In genomic region chr17:57553525-57553924, GRCh38 we compare ENCODE assay signal across 13 cellular contexts.
DNase-seq lines count a peak whose midpoint lies in the region; ATAC-seq and TF ChIP-seq lines count a peak whose summit lies in the region.
"Had no signal": no experiment of that assay in that cellular context is flagged by ENCODE, and none has a peak within 500 bp of the region (broad histone marks: within the 10 kb centered on the region; RNA-seq: fewer than 3 reads in every experiment).

No MANE protein-coding gene starts in this region.

- no peaks in the 10 kb centered on the region for H3K9me3 Mint-ChIP-seq in nephron progenitor cell
- H3K9me3 Mint-ChIP-seq: activated CD4-positive, alpha-beta T cell treated with anti-CD3 and anti-CD28 coated beads, Interleukin-2, amount 10 ng/mL, durations not matched to agents 7 days and 5 days; dendritic cell treated with granulocyte-macrophage colony-stimulating factor and Interleukin-4, amounts not matched to agents 40 ng/mL and 50 ng/mL, for 4 days had no signal

- ATAC-seq in GM21367 (IDR thresholded peaks at IDR 0.05; ENCODE audit: unreplicated experiment), result no peak

- H3K36me3 ChIP-seq in BLaER1 (peaks cover 9% of the 10 kb centered on the region), OCI-LY1 (ENCODE audit: insufficient read depth, low read length) (peaks cover 28% of the 10 kb centered on the region; the same call in 1 of the 2 replicates), ectodermal cell (ENCODE audit: control insufficient read depth, insufficient read depth, low read length) (no peaks in the 10 kb centered on the region), PC-9 (ENCODE audit: low read depth) (no peaks in the 10 kb centered on the region)

- POLR2A ChIA-PET in PC-9 (lab: Charles Lee; ENCODE audit: unreplicated experiment), result no interaction called here

- TF ChIP-seq CTCF in OCI-LY1 (IDR thresholded peaks at IDR 0.05; ENCODE audit: low read length) (no peak), nephron progenitor cell (IDR thresholded peaks at IDR 0.05) (no peak), PC-9 (conservative IDR thresholded peaks at IDR 0.05) (no peak)

- H3K4me1 ChIP-seq in BLaER1 (peaks cover 86% of the 10 kb centered on the region), OCI-LY1 (ENCODE audit: insufficient read depth, low read length, severe bottlenecking) (peaks cover 97% of the 10 kb centered on the region), ectodermal cell (ENCODE audit: control insufficient read depth, insufficient read depth, low read length) (peaks cover 81% of the 10 kb centered on the region), PC-9 (replicated peaks; ENCODE audit: insufficient read depth) (no peaks in the 10 kb centered on the region)

- peak overlapping the region; percentile 57 for H3K4me3 ChIP-seq in BLaER1
- peak overlapping the region; percentile 85 for H3K4me3 ChIP-seq in OCI-LY1 (ENCODE audit: low read depth, low read length, poor library complexity, severe bottlenecking)
- no peak overlapping the region for H3K4me3 ChIP-seq in ectodermal cell (ENCODE audit: insufficient read depth, low read depth, low read length)
- H3K4me3 ChIP-seq in PC-9, result no peak overlapping the region

- CTCF ChIA-PET in PC-9 (lab: Charles Lee), result interaction anchor here (0.6 kb wide), 1 partner anchor 125 kb away, joined by 3 read pairs; no protein-coding TSS in a partner anchor

- peak overlapping the region; percentile 69 for H3K4me3 Mint-ChIP-seq in nephron progenitor cell
- H3K4me3 Mint-ChIP-seq: activated CD4-positive, alpha-beta T cell treated with anti-CD3 and anti-CD28 coated beads, Interleukin-2, amount 10 ng/mL, durations not matched to agents 7 days and 5 days; dendritic cell treated with granulocyte-macrophage colony-stimulating factor and Interleukin-4, amounts not matched to agents 40 ng/mL and 50 ng/mL, for 4 days had no signal

- intact Hi-C loops in PC-9 (cut with micrococcal nuclease; ENCODE audit: unreplicated experiment), result no loop called here

- H3F3A ChIP-seq in OCI-LY1 (ENCODE audit: insufficient read depth, low read length), result no peaks in the 10 kb centered on the region
- no peaks in the 10 kb centered on the region for H3F3A ChIP-seq in PC-9 (ENCODE audit: insufficient read depth, low read depth)

- no TSS peak for BruUV-seq in PC-9 (replicated peaks; lab: Mats Ljungman, UMichigan)

- peak overlapping the region; percentile 99 for H3K27ac Mint-ChIP-seq in nephron progenitor cell
- H3K27ac Mint-ChIP-seq: activated CD4-positive, alpha-beta T cell treated with anti-CD3 and anti-CD28 coated beads, Interleukin-2, amount 10 ng/mL, durations not matched to agents 7 days and 5 days; dendritic cell treated with granulocyte-macrophage colony-stimulating factor and Interleukin-4, amounts not matched to agents 40 ng/mL and 50 ng/mL, for 4 days had no signal

- peak overlapping the region; percentile 97 for H3K4me2 ChIP-seq in BLaER1
- peak overlapping the region; percentile 96 for H3K4me2 ChIP-seq in OCI-LY1 (ENCODE audit: low read length)
- H3K4me2 ChIP-seq in PC-9, result no peak overlapping the region

- 66 to 70% methylated on average over 12 of the region's 12 CpGs for WGBS in ectodermal cell, 2 experiments

- no peaks in the 10 kb centered on the region for H3K9me2 ChIP-seq in OCI-LY1 (ENCODE audit: low read depth, low read length)
- H3K9me2 ChIP-seq in PC-9 (ENCODE audit: insufficient read depth), result no peaks in the 10 kb centered on the region

- H4K20me1 ChIP-seq in BLaER1 (no peaks in the 10 kb centered on the region), OCI-LY1 (ENCODE audit: insufficient read depth, low read length) (no peaks in the 10 kb centered on the region), PC-9 (ENCODE audit: insufficient read depth) (peaks cover 4% of the 10 kb centered on the region; the same call in 1 of the 2 replicates)

- H3K27ac ChIP-seq in BLaER1 (peak overlapping the region; percentile 97), OCI-LY1 (ENCODE audit: low read depth, low read length, poor library complexity, severe bottlenecking) (peak overlapping the region; percentile 99), ectodermal cell (ENCODE audit: insufficient read depth, low read depth, low read length, poor library complexity, severe bottlenecking) (peak overlapping the region; percentile 91), PC-9 (no peak overlapping the region)

- H3K27me3 ChIP-seq in BLaER1, result no peaks in the 10 kb centered on the region
- no peaks in the 10 kb centered on the region for H3K27me3 ChIP-seq in OCI-LY1 (ENCODE audit: insufficient read depth, low read length)
- no peaks in the 10 kb centered on the region for H3K27me3 ChIP-seq in ectodermal cell (ENCODE audit: control insufficient read depth, insufficient read depth, low read length, poor library complexity, severe bottlenecking)
- peaks cover 29% of the 10 kb centered on the region for H3K27me3 ChIP-seq in PC-9 (ENCODE audit: insufficient read depth, low read depth)

- H2AFZ ChIP-seq in OCI-LY1 (ENCODE audit: low read length) (no peak overlapping the region), PC-9 (no peak overlapping the region)

- H3K9ac ChIP-seq in BLaER1 (peak overlapping the region; percentile 90), OCI-LY1 (ENCODE audit: low read length) (peak overlapping the region; percentile 86)

- DNase-seq in nephron progenitor cell (no peak), DMS53 treated with DMSO at 0.1 percent for 48 hours (lab: John Stamatoyannopoulos, UW; ENCODE audit: unreplicated experiment) (no peak), PC-9 (no peak)
- DNase-seq in activated naive CD4-positive, alpha-beta T cell treated with Interleukin-2 at 50 U/mL for 16 hours, result no peak
- DNase-seq: activated CD4-positive, alpha-beta T cell treated with anti-CD3 and anti-CD28 coated beads, Interleukin-2, amount 10 ng/mL, durations not matched to agents 7 days and 5 days; activated gamma-delta T cell treated with Interleukin-2 at 50 U/mL for 16 hours; hippocampal formation; stimulated activated CD4-positive, alpha-beta T cell treated with anti-CD3 and anti-CD28 coated beads, Interleukin-2, amount 100 ng/mL, for 24 hours had no signal

- H3K9me3 ChIP-seq in BLaER1 (no peaks in the 10 kb centered on the region), OCI-LY1 (ENCODE audit: low read length) (no peaks in the 10 kb centered on the region), ectodermal cell (ENCODE audit: control insufficient read depth, low read length) (no peaks in the 10 kb centered on the region), PC-9 (ENCODE audit: insufficient read depth, low read depth) (no peaks in the 10 kb centered on the region)

- peaks cover 100% of the 10 kb centered on the region for H3K4me1 Mint-ChIP-seq in nephron progenitor cell

- peaks cover 5% of the 10 kb centered on the region for H3K36me3 Mint-ChIP-seq in nephron progenitor cell (ENCODE audit: low read depth)

- H3K79me2 ChIP-seq in OCI-LY1 (ENCODE audit: insufficient read depth, low read length), result peaks cover 20% of the 10 kb centered on the region
- no peaks in the 10 kb centered on the region for H3K79me2 ChIP-seq in PC-9 (ENCODE audit: low read depth)

- H3K27me3 Mint-ChIP-seq in nephron progenitor cell (ENCODE audit: low read depth, poor library complexity), result peaks cover 4% of the 10 kb centered on the region
- H3K27me3 Mint-ChIP-seq: activated CD4-positive, alpha-beta T cell treated with anti-CD3 and anti-CD28 coated beads, Interleukin-2, amount 10 ng/mL, durations not matched to agents 7 days and 5 days had no signal

Comparison
In these comparisons a context has a peak if more than half of its experiments do, and no peak if none do; other contexts are left out.
1. H3K4me3 ChIP-seq: peak in BLaER1 (single experiment) and OCI-LY1 (single experiment); none in ectodermal cell (single experiment) and PC-9 (single experiment).